1 cellular context compared by ENCODE assay signal in the genomic region with DNA sequence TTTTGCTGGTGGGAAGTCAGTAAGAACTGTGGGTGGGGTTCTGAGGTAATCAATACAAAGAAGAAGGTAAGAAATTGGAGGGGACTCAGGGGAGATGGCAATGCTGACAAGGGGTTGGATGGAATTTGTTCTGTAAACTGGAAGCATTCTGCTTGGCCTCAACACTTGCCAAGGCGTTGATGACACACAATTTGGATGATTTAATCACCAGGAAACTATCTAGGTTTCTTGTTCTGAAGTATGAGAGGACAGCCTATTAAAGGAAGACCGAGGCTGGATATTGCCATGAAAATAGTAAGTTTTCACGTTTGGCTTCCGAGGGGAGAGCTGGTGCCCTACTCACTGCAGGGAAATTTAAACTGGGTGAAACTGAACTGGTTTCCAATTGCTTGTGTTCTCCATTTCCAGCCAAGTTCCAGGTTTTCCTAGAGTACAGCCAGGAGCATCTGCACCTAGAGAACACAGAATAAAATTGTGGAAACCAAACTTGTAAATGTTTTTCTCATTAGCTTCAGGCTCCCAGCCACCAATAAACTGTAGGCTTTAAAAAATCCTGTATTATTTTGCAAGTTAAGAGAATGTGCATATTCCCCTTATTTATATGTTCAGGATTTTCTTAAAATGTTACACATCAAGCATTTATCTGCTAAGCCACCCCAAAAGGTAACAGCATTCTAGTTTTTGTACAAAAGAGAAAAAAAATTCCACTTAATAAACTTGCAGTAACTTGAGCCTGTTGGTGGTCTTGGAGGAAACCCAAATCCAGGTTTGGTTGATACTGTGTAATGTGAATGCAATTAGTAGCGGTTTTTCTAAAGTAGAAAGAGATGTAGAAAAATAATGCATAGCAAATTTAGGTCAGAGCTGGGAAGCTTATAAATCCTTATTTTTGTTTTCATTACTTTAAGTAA.
TF ChIP-seq lines count a peak whose summit lies in the region.

No MANE protein-coding gene starts in this region.

TF ChIP-seq in HEK293, 187 proteins besides CTCF, POLR2A, EP300 and RAD21 (continued from another document):
- TF ChIP-seq ZNF354C (tag by site-specific recombination; IDR thresholded peaks at IDR 0.05; ENCODE audit: borderline replicate concordance, low read depth) (no peak), SP7 (tag by site-specific recombination; IDR thresholded peaks at IDR 0.05) (no peak), ZNF2 (tag by site-specific recombination; IDR thresholded peaks at IDR 0.05) (no peak), ZNF423 (tag by site-specific recombination; IDR thresholded peaks at IDR 0.05) (no peak), ZSCAN23 (tag by site-specific recombination; IDR thresholded peaks at IDR 0.05) (no peak)
